22 cellular contexts compared by ENCODE assay signal in genomic region chr11:97995874-97996273, GRCh38.
"Had no signal": no experiment of that assay in that cellular context is flagged by ENCODE, and none has a peak within 500 bp of the region (broad histone marks: within the 10 kb centered on the region; RNA-seq: fewer than 3 reads in every experiment).

No MANE protein-coding gene starts in this region.

- H3K27ac ChIP-seq: coronary artery, parathyroid adenoma, right lobe of liver, suprapubic skin, transverse colon, upper lobe of right lung, vagina had no signal

- DNase-seq: dermis blood vessel endothelial cell; effector memory CD4-positive, alpha-beta T cell; hypothalamus; mucosa of descending colon; naive B cell; right lobe of liver; small intestine; stimulated activated CD4-positive, alpha-beta T cell treated with anti-CD3 and anti-CD28 coated beads, Interleukin-12 subunit alpha, Interleukin-12 subunit beta, amount 100 ng/mL, for 4 hours; stimulated activated CD4-positive, alpha-beta T cell treated with anti-CD3 and anti-CD28 coated beads, Interleukin-1b, Interleukin-23, amount 100 ng/mL, for 48 hours; stimulated activated CD4-positive, alpha-beta T cell treated with anti-CD3 and anti-CD28 coated beads, Interleukin-4, amount 100 ng/mL, for 1 hour; stimulated activated CD8-positive, alpha-beta memory T cell treated with anti-CD3 and anti-CD28 coated beads, Interleukin-4, amount 100 ng/mL, for 48 hours; stimulated activated naive CD4-positive, alpha-beta T cell; stimulated activated naive CD8-positive, alpha-beta T cell treated with anti-CD3 and anti-CD28 coated beads, Interleukin-15, amount 100 ng/mL, for 72 hours; transverse colon; upper lobe of right lung had no signal

- H3K79me2 ChIP-seq: parathyroid adenoma had no signal

- H3K9me3 ChIP-seq: right lobe of liver, suprapubic skin, transverse colon, upper lobe of right lung, vagina had no signal

- H3K9ac ChIP-seq: parathyroid adenoma had no signal

- H3K36me3 ChIP-seq: right lobe of liver, suprapubic skin, transverse colon, upper lobe of right lung, vagina had no signal

- ATAC-seq: left lobe of liver; mucosa of descending colon; natural killer cell treated with Interleukin-12 subunit alpha and Interleukin-12 subunit beta and Interleukin-15 and Interleukin-18, amount 100 ng/mL, for 72 hours; right lobe of liver; stimulated activated naive CD8-positive, alpha-beta T cell treated with anti-CD3 and anti-CD28 coated beads, Interleukin-15, amount 100 ng/mL, for 72 hours; upper lobe of right lung had no signal

- H3K27me3 ChIP-seq: right lobe of liver, suprapubic skin, transverse colon, upper lobe of right lung, vagina had no signal

- H3K4me3 ChIP-seq: coronary artery, lung, mucosa of descending colon, right lobe of liver, suprapubic skin, transverse colon, upper lobe of right lung, vagina had no signal

- H3K4me1 ChIP-seq: parathyroid adenoma, suprapubic skin, transverse colon, upper lobe of right lung, vagina had no signal

- H2AFZ ChIP-seq: parathyroid adenoma had no signal
